Comparison of ENCODE assay signal across 21 cellular contexts in genomic region chr4:185682236-185682635, GRCh38.
DNase-seq lines count a peak whose midpoint lies in the region; ATAC-seq, FAIRE-seq and TF ChIP-seq lines count a peak whose summit lies in the region.
"Had no signal": no experiment of that assay in that cellular context is flagged by ENCODE, and none has a peak within 500 bp of the region (broad histone marks: within the 10 kb centered on the region; RNA-seq: fewer than 3 reads in every experiment).

No MANE protein-coding gene starts in this region.

- H3K27me3 ChIP-seq in bronchial epithelial cell (ENCODE audit: control insufficient read depth, insufficient read depth, low read length) = no peaks in the 10 kb centered on the region
- H3K27me3 ChIP-seq in right lobe of liver = no peaks in the 10 kb centered on the region
- H3K27me3 ChIP-seq: pancreas, uterus had no signal

- H3K36me3 ChIP-seq in bronchial epithelial cell (ENCODE audit: control insufficient read depth, insufficient read depth, low read length) (no peaks in the 10 kb centered on the region), right lobe of liver (peaks cover 0 to 3% (median 3%) of the 10 kb centered on the region in 4 donors)
- H3K36me3 ChIP-seq: uterus had no signal

- H3K4me1 ChIP-seq in right lobe of liver = peaks cover 0 to 11% (median 0%) of the 10 kb centered on the region in 4 donors
- H3K4me1 ChIP-seq: uterus had no signal

- intact Hi-C loops in right lobe of liver (cut with DNase I) = no loop called here

- no peak overlapping the region for H3K4me3 ChIP-seq in bronchial epithelial cell (ENCODE audit: low read depth, low read length)
- H3K4me3 ChIP-seq in right lobe of liver = no peak overlapping the region
- H3K4me3 ChIP-seq: pancreas, uterus had no signal

- TF ChIP-seq POLR2A in right lobe of liver (IDR thresholded peaks at IDR 0.05) = no peak

- 87% methylated on average over 5 of the region's 5 CpGs for WGBS in right lobe of liver (ENCODE audit: insufficient coverage, low coverage, low lambda C conversion rate, missing lambda C conversion rate)

- peak; percentile 79 for DNase-seq in AG08395 (ENCODE audit: low spot score)
- DNase-seq in HTR-8/SVneo (ENCODE audit: insufficient read length, low spot score) = peak; percentile 26
- peak; percentile 78 for DNase-seq in bronchial epithelial cell (ENCODE audit: low read depth)
- no peak for DNase-seq in right lobe of liver
- no peak for DNase-seq in activated naive CD4-positive, alpha-beta T cell (lab: John Stamatoyannopoulos, UW)
- no peak for DNase-seq in GM20000 (ENCODE audit: low spot score)
- DNase-seq in activated T-cell treated with anti-CD3 and anti-CD28 coated beads, Interleukin-2, amount 50 U/mL, for 1 hour = no peak
- DNase-seq: activated CD4-positive, alpha-beta T cell treated with anti-CD3 and anti-CD28 coated beads, Interleukin-2, amount 50 U/mL, for 4 hours; C1 segment of cervical spinal cord; caudate nucleus; erythroblast; midbrain; NCI-H2171 treated with DMSO at 0.1 percent for 48 hours; pancreas; stimulated activated CD4-positive, alpha-beta T cell treated with anti-CD3 and anti-CD28 coated beads, Interleukin-1b, Interleukin-23, amount 100 ng/mL, for 48 hours; T-helper 2 cell; uterus had no signal

- H3K9me3 ChIP-seq in right lobe of liver = no peaks in the 10 kb centered on the region
- H3K9me3 ChIP-seq: pancreas, uterus had no signal

- TF ChIP-seq CTCF in bronchial epithelial cell (IDR thresholded peaks at IDR 0.05; ENCODE audit: insufficient read depth, low read length, severe bottlenecking) (no peak), right lobe of liver (IDR thresholded peaks at IDR 0.05) (no peak), GM20000 (IDR thresholded peaks at IDR 0.05; ENCODE audit: extremely low read depth, missing control alignments) (no peak)

- FAIRE-seq in HTR-8/SVneo (lab: Jason Lieb, UNC) (no peak), bronchial epithelial cell (lab: Jason Lieb, UNC) (no peak)
- FAIRE-seq: GM18507, pancreas had no signal

- ATAC-seq in right lobe of liver (peak in 1 of 4 donors; percentile 32), GM18870 (IDR thresholded peaks at IDR 0.05; ENCODE audit: unreplicated experiment) (no peak)
- ATAC-seq: activated T-helper 17 cell treated with anti-CD3 and anti-CD28 coated beads, Interleukin-2, amount 50 U/mL, for 72 hours; HCT116; pancreas had no signal

- peak overlapping the region; percentile 48 to 79 (median 71) for H3K27ac ChIP-seq in right lobe of liver
- H3K27ac ChIP-seq: pancreas, uterus had no signal

Comparison
In these comparisons a context has a peak if more than half of its experiments do, and no peak if none do; other contexts are left out.
1. DNase-seq: peak in AG08395 (single experiment), HTR-8/SVneo (single experiment) and bronchial epithelial cell (single experiment); none in right lobe of liver (0 of 3), activated naive CD4-positive, alpha-beta T cell (0 of 4), GM20000 (single experiment) and activated T-cell treated with anti-CD3 and anti-CD28 coated beads, Interleukin-2, amount 50 U/mL, for 1 hour (single experiment).